ENCODE assay signal across 19 cellular contexts in the genomic region with DNA sequence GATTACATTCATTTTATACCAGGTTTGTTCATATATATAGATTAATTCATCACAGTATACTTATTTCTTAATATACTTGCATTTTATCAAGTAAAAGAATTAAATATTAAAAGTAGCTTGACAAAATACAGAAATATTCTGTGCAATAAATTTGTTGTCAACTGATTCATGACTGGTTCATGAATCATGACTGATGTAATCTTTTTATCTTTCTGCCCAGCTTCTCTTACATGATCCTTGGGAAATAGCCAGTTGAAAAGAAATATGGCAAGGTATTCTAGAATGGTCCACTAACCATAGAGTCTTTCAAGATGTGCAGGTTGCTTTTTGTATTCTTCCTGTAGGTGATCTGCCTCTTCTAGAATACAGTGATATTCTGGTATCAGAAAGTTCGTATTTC. TPM values are rescaled to one million over a fixed set of nuclear protein-coding genes. Genes with fewer than 3 reads are reported as not detected.
A peak's percentile ranks its signal among the peaks of the same experiment; 100 is the strongest.
DNase-seq lines count a peak whose midpoint lies in the region; ATAC-seq and TF ChIP-seq lines count a peak whose summit lies in the region.
"Had no signal": no experiment of that assay in that cellular context is flagged by ENCODE, and none has a peak within 500 bp of the region (broad histone marks: within the 10 kb centered on the region; RNA-seq: fewer than 3 reads in every experiment).

No MANE protein-coding gene starts in this region.

- H3K27me3 Mint-ChIP-seq in CD4-positive, alpha-beta memory T cell: no peaks in the 10 kb centered on the region
- H3K27me3 Mint-ChIP-seq in stimulated activated naive B cell treated with anti-CD40 and anti-IgM and Interleukin-4, amounts not matched to agents 10 μg/mL and 1 μg/mL and 100 μg/mL, for 72 hours: no peaks in the 10 kb centered on the region
- H3K27me3 Mint-ChIP-seq: stimulated activated naive CD8-positive, alpha-beta T cell treated with anti-CD3 and anti-CD28 coated beads, Interleukin-15, amount 100 ng/mL, for 72 hours had no signal

- no peak overlapping the region for H3K27ac ChIP-seq in CD4-positive, alpha-beta memory T cell (ENCODE audit: low read depth, low read length)
- H3K27ac ChIP-seq in gastroesophageal sphincter: no peak overlapping the region
- H3K27ac ChIP-seq: brain microvascular endothelial cell, foreskin keratinocyte, upper lobe of right lung had no signal

- CTCF ChIA-PET in CD4-positive, alpha-beta memory T cell (lab: Charles Lee; ENCODE audit: partially characterized antibody): no interaction called here

- no peak overlapping the region for H3K27ac Mint-ChIP-seq in CD4-positive, alpha-beta memory T cell
- H3K27ac Mint-ChIP-seq in stimulated activated naive B cell treated with anti-CD40 and anti-IgM and Interleukin-4, amounts not matched to agents 10 μg/mL and 1 μg/mL and 100 μg/mL, for 72 hours: no peak overlapping the region
- H3K27ac Mint-ChIP-seq: activated naive CD4-positive, alpha-beta T cell treated with anti-CD3 and anti-CD28 coated beads, Interleukin-2, amount 10 ng/mL, durations not matched to agents 7 days and 5 days; naive thymus-derived CD4-positive, alpha-beta T cell; stimulated activated naive CD8-positive, alpha-beta T cell treated with anti-CD3 and anti-CD28 coated beads, Interleukin-15, amount 100 ng/mL, for 72 hours had no signal

- ATAC-seq in stimulated activated naive B cell treated with anti-CD40 and anti-IgM and Interleukin-4, amounts not matched to agents 10 μg/mL and 1 μg/mL and 100 μg/mL, for 72 hours (replicated peaks): no peak
- ATAC-seq in gastroesophageal sphincter: no peak
- ATAC-seq: foreskin keratinocyte; GM12878; naive thymus-derived CD4-positive, alpha-beta T cell; stimulated activated naive CD8-positive, alpha-beta T cell treated with anti-CD3 and anti-CD28 coated beads, Interleukin-15, amount 100 ng/mL, for 72 hours; upper lobe of right lung had no signal

- WGBS in gastroesophageal sphincter (ENCODE audit: low coverage in 1 of 2), 2 donors: 100% methylated on average over 1 of the region's 1 CpG

- intact Hi-C loops in CD4-positive, alpha-beta memory T cell (cut with micrococcal nuclease): loop anchor here (10.0 kb wide), 2 partner anchors 327 to 627 kb away; partner anchors contain the start of genes BLTP1 and IL2

- H3K9me3 ChIP-seq in adipocyte (ENCODE audit: control insufficient read depth, low read length): no peaks in the 10 kb centered on the region
- no peaks in the 10 kb centered on the region for H3K9me3 ChIP-seq in CD4-positive, alpha-beta memory T cell (ENCODE audit: control insufficient read depth in 1 of 2, low read length in 2 of 2)
- no peaks in the 10 kb centered on the region for H3K9me3 ChIP-seq in gastroesophageal sphincter
- H3K9me3 ChIP-seq: upper lobe of right lung had no signal

- H3K9ac ChIP-seq in adipocyte (ENCODE audit: low read length): peak overlapping the region; percentile 18

- H3K4me3 ChIP-seq in adipocyte (ENCODE audit: low read length) (no peak overlapping the region), fibroblast of the aortic adventitia (ENCODE audit: low read depth, low read length) (no peak overlapping the region), gastroesophageal sphincter (no peak overlapping the region)
- no peak overlapping the region for H3K4me3 ChIP-seq in CD4-positive, alpha-beta memory T cell (ENCODE audit: low read length in 2 of 2)
- H3K4me3 ChIP-seq: GM12878, upper lobe of right lung had no signal

- no peak for TF ChIP-seq EP300 in gastroesophageal sphincter (IDR thresholded peaks at IDR 0.05)

- DNase-seq in A172 (ENCODE audit: low spot score) (peak; percentile 30), HCEC 1CT (peak; percentile 56), adipocyte (ENCODE audit: low read depth) (peak; percentile 38), fibroblast of the aortic adventitia (ENCODE audit: low read depth) (peak; percentile 60), NCI-H2171 (lab: John Stamatoyannopoulos, UW) (no peak)
- no peak for DNase-seq in CD4-positive, alpha-beta memory T cell
- DNase-seq in stimulated activated naive B cell treated with anti-CD40 and anti-IgM and Interleukin-4, amounts not matched to agents 10 μg/mL and 1 μg/mL and 100 μg/mL, for 72 hours: no peak
- DNase-seq: activated CD4-positive, alpha-beta T cell treated with anti-CD3 and anti-CD28 coated beads, Interleukin-2, amount 50 U/mL, for 1 hour; activated naive CD4-positive, alpha-beta T cell treated with anti-CD3 and anti-CD28 coated beads, Interleukin-2, amount 10 ng/mL, durations not matched to agents 7 days and 5 days; activated T-cell treated with anti-CD3 and anti-CD28 coated beads for 4 hours; brain microvascular endothelial cell; naive thymus-derived CD4-positive, alpha-beta T cell; NCI-H1694 treated with DMSO at 0.1 percent for 48 hours; stimulated activated CD4-positive, alpha-beta T cell treated with anti-CD3 and anti-CD28 coated beads, Interleukin-15, amount 100 ng/mL, for 24 hours; stimulated activated naive CD8-positive, alpha-beta T cell treated with anti-CD3 and anti-CD28 coated beads, Interleukin-15, amount 100 ng/mL, for 72 hours; upper lobe of right lung had no signal

- H3K36me3 ChIP-seq in adipocyte (ENCODE audit: control insufficient read depth, insufficient read depth, low read length, severe bottlenecking): peaks cover 37% of the 10 kb centered on the region
- no peaks in the 10 kb centered on the region for H3K36me3 ChIP-seq in CD4-positive, alpha-beta memory T cell (ENCODE audit: insufficient read depth, low read length)
- peaks cover 0 to 63% of the 10 kb centered on the region in 2 donors for H3K36me3 ChIP-seq in gastroesophageal sphincter

- TF ChIP-seq CTCF in fibroblast of the aortic adventitia (IDR thresholded peaks at IDR 0.05; ENCODE audit: insufficient read depth, low read length) (no peak), gastroesophageal sphincter (IDR thresholded peaks at IDR 0.05) (no peak)

- no peak for TF ChIP-seq POLR2A in gastroesophageal sphincter (IDR thresholded peaks at IDR 0.05)

- no peaks in the 10 kb centered on the region for H3K9me3 Mint-ChIP-seq in CD4-positive, alpha-beta memory T cell
- H3K9me3 Mint-ChIP-seq in stimulated activated naive B cell treated with anti-CD40 and anti-IgM and Interleukin-4, amounts not matched to agents 10 μg/mL and 1 μg/mL and 100 μg/mL, for 72 hours: no peaks in the 10 kb centered on the region
- H3K9me3 Mint-ChIP-seq: activated naive CD4-positive, alpha-beta T cell treated with anti-CD3 and anti-CD28 coated beads, Interleukin-2, amount 10 ng/mL, durations not matched to agents 7 days and 5 days; naive thymus-derived CD4-positive, alpha-beta T cell; stimulated activated naive CD8-positive, alpha-beta T cell treated with anti-CD3 and anti-CD28 coated beads, Interleukin-15, amount 100 ng/mL, for 72 hours had no signal

- POLR2A ChIA-PET in CD4-positive, alpha-beta memory T cell (lab: Charles Lee; ENCODE audit: partially characterized antibody): interaction anchor here (2.1 kb wide), 1 partner anchor 27 kb away, joined by 10 read pairs; the partner anchor contains the start of gene EXOSC9

- H3K4me1 Mint-ChIP-seq in CD4-positive, alpha-beta memory T cell: peaks cover 2 to 14% (median 7%) of the 10 kb centered on the region in 4 donors
- H3K4me1 Mint-ChIP-seq in stimulated activated naive B cell treated with anti-CD40 and anti-IgM and Interleukin-4, amounts not matched to agents 10 μg/mL and 1 μg/mL and 100 μg/mL, for 72 hours: peaks cover 5 to 7% of the 10 kb centered on the region in 2 donors
- H3K4me1 Mint-ChIP-seq: stimulated activated naive CD8-positive, alpha-beta T cell treated with anti-CD3 and anti-CD28 coated beads, Interleukin-15, amount 100 ng/mL, for 72 hours had no signal

- no peaks in the 10 kb centered on the region for H3K27me3 ChIP-seq in adipocyte (replicated peaks; ENCODE audit: control insufficient read depth, insufficient read depth, low read length)
- no peaks in the 10 kb centered on the region for H3K27me3 ChIP-seq in CD4-positive, alpha-beta memory T cell (ENCODE audit: insufficient read depth, low read length)
- H3K27me3 ChIP-seq in gastroesophageal sphincter: no peaks in the 10 kb centered on the region
- H3K27me3 ChIP-seq: brain microvascular endothelial cell, foreskin keratinocyte, upper lobe of right lung had no signal

- peaks cover 12 to 19% of the 10 kb centered on the region in 2 donors for H3K36me3 Mint-ChIP-seq in CD4-positive, alpha-beta memory T cell
- peaks cover 5 to 9% of the 10 kb centered on the region in 2 donors for H3K36me3 Mint-ChIP-seq in stimulated activated naive B cell treated with anti-CD40 and anti-IgM and Interleukin-4, amounts not matched to agents 10 μg/mL and 1 μg/mL and 100 μg/mL, for 72 hours

- H3K4me1 ChIP-seq in adipocyte (ENCODE audit: control insufficient read depth, insufficient read depth, low read length) (peaks cover 11% of the 10 kb centered on the region), gastroesophageal sphincter (peaks cover 0 to 20% (median 0%) of the 10 kb centered on the region in 3 donors)
- peaks cover 6% of the 10 kb centered on the region for H3K4me1 ChIP-seq in CD4-positive, alpha-beta memory T cell (ENCODE audit: insufficient read depth, low read length)

- H3K4me3 Mint-ChIP-seq in CD4-positive, alpha-beta memory T cell: no peak overlapping the region
- no peak overlapping the region for H3K4me3 Mint-ChIP-seq in stimulated activated naive B cell treated with anti-CD40 and anti-IgM and Interleukin-4, amounts not matched to agents 10 μg/mL and 1 μg/mL and 100 μg/mL, for 72 hours
- H3K4me3 Mint-ChIP-seq: activated naive CD4-positive, alpha-beta T cell treated with anti-CD3 and anti-CD28 coated beads, Interleukin-2, amount 10 ng/mL, durations not matched to agents 7 days and 5 days; naive thymus-derived CD4-positive, alpha-beta T cell; stimulated activated naive CD8-positive, alpha-beta T cell treated with anti-CD3 and anti-CD28 coated beads, Interleukin-15, amount 100 ng/mL, for 72 hours had no signal

RNA-seq across cellular contexts. Expression of gene CCNA2, which starts 4.2 kb away (rescaled TPM):
- 139 and 148 TPM in 2 replicates for total RNA-seq in A172 (2014; rRNA removed; shearing (Covaris generic))
- total RNA-seq in fibroblast of the aortic adventitia (ENCODE audit: low replicate concordance) (3.8 and 63.9 TPM in 2 replicates), gastroesophageal sphincter (1 to 10 TPM in 2 of 4 donors, under 1 TPM in 2; 0.89 to 2.9 (median 1.4) TPM)
- 1 to 10 TPM; 1.2 to 1.4 TPM for total RNA-seq in CD4-positive, alpha-beta memory T cell
- polyA plus RNA-seq in CD4-positive, alpha-beta memory T cell: under 1 TPM in 1 of 2 donors, not detected in 1; 0.34 TPM

RNA-seq across cellular contexts. Expression of gene EXOSC9, which starts 26.7 kb away (rescaled TPM):
- 85.4 and 87.8 TPM in 2 replicates for total RNA-seq in A172 (2014; rRNA removed; shearing (Covaris generic))
- 26.8 and 50.7 TPM in 2 replicates for total RNA-seq in fibroblast of the aortic adventitia (ENCODE audit: low replicate concordance)
- 10 to 100 TPM; 43.0 to 45.4 TPM for total RNA-seq in CD4-positive, alpha-beta memory T cell
- polyA plus RNA-seq in CD4-positive, alpha-beta memory T cell: 10 to 100 TPM; 40.6 to 45.1 TPM
- 10 to 100 TPM; 12.2 to 29.7 (median 23.1) TPM for total RNA-seq in gastroesophageal sphincter

RNA-seq across cellular contexts. Expression of gene BBS7, which starts 42.4 kb away (rescaled TPM):
- 25.6 and 48.4 TPM in 2 replicates for total RNA-seq in A172 (2014; rRNA removed; shearing (Covaris generic))
- total RNA-seq in fibroblast of the aortic adventitia (ENCODE audit: low replicate concordance) (17.8 and 24.3 TPM in 2 replicates), gastroesophageal sphincter (10 to 100 TPM; 13.3 to 23.1 (median 20.4) TPM)
- total RNA-seq in CD4-positive, alpha-beta memory T cell: 10 to 100 TPM in 1 of 2 experiments, 1 to 10 TPM in 1; 8.8 to 10.1 TPM
- polyA plus RNA-seq in CD4-positive, alpha-beta memory T cell: 1 to 10 TPM; 5.8 to 9.6 TPM

Comparison
In these comparisons a context has a peak if more than half of its experiments do, and no peak if none do; other contexts are left out.
1. DNase-seq: peak in A172 (single experiment), HCEC 1CT (single experiment), adipocyte (single experiment) and fibroblast of the aortic adventitia (single experiment); none in CD4-positive, alpha-beta memory T cell (0 of 5), stimulated activated naive B cell treated with anti-CD40 and anti-IgM and Interleukin-4, amounts not matched to agents 10 μg/mL and 1 μg/mL and 100 μg/mL, for 72 hours (single experiment) and NCI-H2171 (single experiment).